Comparison of ENCODE assay signal across 11 cellular contexts in genomic region chr7:150738092-150739044, GRCh38. TPM values are rescaled to one million over a fixed set of nuclear protein-coding genes. Genes with fewer than 3 reads are reported as not detected.
DNase-seq lines count a peak whose midpoint lies in the region; ATAC-seq and TF ChIP-seq lines count a peak whose summit lies in the region.
"Had no signal": no experiment of that assay in that cellular context is flagged by ENCODE, and none has a peak within 500 bp of the region (broad histone marks: within the 10 kb centered on the region; RNA-seq: fewer than 3 reads in every experiment).

No MANE protein-coding gene starts in this region.

- TF ChIP-seq POLR2A in adrenal gland (IDR thresholded peaks at IDR 0.05) (no peak), lower leg skin (IDR thresholded peaks at IDR 0.05) (no peak)

- peak overlapping the region in 2 of 4 donors; percentile 2 to 38 for H3K4me3 ChIP-seq in adrenal gland
- H3K4me3 ChIP-seq in lower leg skin (ENCODE audit: low read depth, poor library complexity, severe bottlenecking): peak overlapping the region; percentile 10
- peak overlapping the region; percentile 36 to 42 for H3K4me3 ChIP-seq in tibial artery
- H3K4me3 ChIP-seq: A549 had no signal

- peaks cover 55% of the 10 kb centered on the region for H3K36me3 Mint-ChIP-seq in activated CD4-positive, alpha-beta T cell treated with anti-CD3 and anti-CD28 coated beads for 36 hours (ENCODE audit: low read depth)

- H3K27me3 Mint-ChIP-seq in activated CD4-positive, alpha-beta T cell treated with anti-CD3 and anti-CD28 coated beads for 36 hours: no peaks in the 10 kb centered on the region

- 53 to 58% (median 57%) methylated on average over 11 of the region's 11 CpGs for WGBS in adrenal gland, 4 donors
- WGBS in lower leg skin, 2 donors: 58 to 61% methylated on average over 11 of the region's 11 CpGs

- CTCF ChIA-PET in activated CD4-positive, alpha-beta T cell treated with anti-CD3 and anti-CD28 coated beads for 36 hours (lab: Charles Lee): interaction anchor here (0.6 to 3.8 kb wide), 10 partner anchors 10 to 1543 kb away, joined by 3 to 23 read pairs (median 4); partner anchors contain the start of genes GIMAP6 and ZNF282

- POLR2A ChIA-PET in activated CD4-positive, alpha-beta T cell treated with anti-CD3 and anti-CD28 coated beads for 36 hours (lab: Charles Lee): interaction anchor here (0.8 to 2.5 kb wide), 6 partner anchors 13 to 289 kb away, joined by 3 to 15 read pairs (median 4); partner anchors contain the start of genes GIMAP2 and GIMAP8

- TF ChIP-seq CTCF in adrenal gland (IDR thresholded peaks at IDR 0.05): no peak
- TF ChIP-seq CTCF in lower leg skin (IDR thresholded peaks at IDR 0.05): no peak
- no peak for TF ChIP-seq CTCF in tibial artery (IDR thresholded peaks at IDR 0.05)

- H3K27me3 ChIP-seq in adrenal gland (no peaks in the 10 kb centered on the region), tibial artery (no peaks in the 10 kb centered on the region)

- H3K4me1 Mint-ChIP-seq in activated CD4-positive, alpha-beta T cell treated with anti-CD3 and anti-CD28 coated beads for 36 hours: peaks cover 74% of the 10 kb centered on the region

- no peaks in the 10 kb centered on the region for H3K36me3 ChIP-seq in adrenal gland (replicated peaks in 1 of 2)
- peaks cover 0 to 11% (median 0%) of the 10 kb centered on the region in 3 donors for H3K36me3 ChIP-seq in tibial artery

- H3K4me1 ChIP-seq in adrenal gland (replicated peaks in 1 of 2) (no peaks in the 10 kb centered on the region), tibial artery (no peaks in the 10 kb centered on the region)
- H3K4me1 ChIP-seq: A549 had no signal

- DNase-seq in activated CD4-positive, alpha-beta T cell treated with anti-CD3 and anti-CD28 coated beads for 36 hours: peak; percentile 52
- DNase-seq in activated CD4-positive, alpha-beta T cell treated with anti-CD3 and anti-CD28 coated beads for 4 hours: no peak
- DNase-seq in adrenal gland: no peak
- DNase-seq in lower leg skin (ENCODE audit: low spot score in 2 of 2): no peak
- DNase-seq in tibial artery: no peak
- no peak for DNase-seq in left colon
- DNase-seq in HT-29 (ENCODE audit: low spot score): no peak
- DNase-seq: NCI-H510A treated with DMSO at 0.1 percent for 48 hours had no signal

- H3K27ac Mint-ChIP-seq in activated CD4-positive, alpha-beta T cell treated with anti-CD3 and anti-CD28 coated beads for 36 hours: peak overlapping the region; percentile 98

- peaks cover 2% of the 10 kb centered on the region for H3K9me3 Mint-ChIP-seq in activated CD4-positive, alpha-beta T cell treated with anti-CD3 and anti-CD28 coated beads for 36 hours (ENCODE audit: low read depth)

- peak overlapping the region; percentile 86 for H3K4me3 Mint-ChIP-seq in activated CD4-positive, alpha-beta T cell treated with anti-CD3 and anti-CD28 coated beads for 36 hours

- H3K9me3 ChIP-seq in adrenal gland (replicated peaks in 1 of 3) (no peaks in the 10 kb centered on the region), tibial artery (no peaks in the 10 kb centered on the region)
- H3K9me3 ChIP-seq: A549 had no signal

- peak; percentile 33 for ATAC-seq in activated CD4-positive, alpha-beta T cell treated with anti-CD3 and anti-CD28 coated beads for 36 hours
- ATAC-seq in left colon: no peak
- ATAC-seq in GM21381 (IDR thresholded peaks at IDR 0.05; ENCODE audit: unreplicated experiment): no peak

- H3K27ac ChIP-seq in adrenal gland (peak overlapping the region; percentile 1 to 87 (median 66)), tibial artery (peak overlapping the region in 1 of 2 donors; percentile 28)
- H3K27ac ChIP-seq: A549 had no signal

- intact Hi-C loops in activated CD4-positive, alpha-beta T cell treated with anti-CD3 and anti-CD28 coated beads for 36 hours (cut with DNase I, micrococcal nuclease): loop anchor here (1.0 to 5.0 kb wide), 9 partner anchors 17 to 866 kb away; partner anchors contain the start of genes ACTR3C (in 1 of the 2), ATP6V0E2 (in 1 of the 2), GIMAP4 (in 1 of the 2) and GIMAP8 (in 1 of the 2)
- intact Hi-C loops in adrenal gland (cut with DNase I) (no loop called here), lower leg skin (cut with DNase I; ENCODE audit: low total_unique reads) (loop anchor here (10.0 kb wide), 1 partner anchor 294 kb away; no protein-coding TSS in a partner anchor), tibial artery (cut with DNase I; ENCODE audit: low total_unique reads) (no loop called here), left colon (cut with DNase I, micrococcal nuclease) (no loop called here)

RNA-seq across cellular contexts. Expression of gene GIMAP5, which starts 1.1 kb away (rescaled TPM):
- 10 to 100 TPM; 47.6 to 53.3 TPM for total RNA-seq in activated CD4-positive, alpha-beta T cell treated with anti-CD3 and anti-CD28 coated beads for 36 hours
- total RNA-seq in adrenal gland (10 to 100 TPM in 7 of 8 donors, 1 to 10 TPM in 1; 7.9 to 65.0 (median 19.2) TPM), lower leg skin (10 to 100 TPM in 2 of 4 donors, 1 to 10 TPM in 2; 4.6 to 18.7 (median 10.9) TPM), left colon (1 to 10 TPM; 4.9 to 6.6 TPM)
- 10 to 100 TPM; 13.2 to 32.9 (median 29.7) TPM for polyA plus RNA-seq in adrenal gland
- not detected in 2 replicates for total RNA-seq in HT-29 (2014; rRNA removed; shearing (Covaris generic))
- total RNA-seq: fibroblast of villous mesenchyme had no signal
- polyA plus RNA-seq: A549 had no signal

RNA-seq across cellular contexts. Expression of gene GIMAP1, which starts 22.0 kb away (rescaled TPM):
- total RNA-seq in activated CD4-positive, alpha-beta T cell treated with anti-CD3 and anti-CD28 coated beads for 36 hours: 1 to 10 TPM; 3.5 to 5.5 TPM
- total RNA-seq in adrenal gland: 10 to 100 TPM in 1 of 8 donors, 1 to 10 TPM in 7; 2.4 to 11.2 (median 7.9) TPM
- 1 to 10 TPM; 1.5 to 4.7 (median 4.2) TPM for polyA plus RNA-seq in adrenal gland
- 1 to 10 TPM; 1.5 to 4.6 (median 2.7) TPM for total RNA-seq in lower leg skin
- 1 to 10 TPM; 1.1 to 2.4 TPM for total RNA-seq in left colon
- total RNA-seq in HT-29 (2014; rRNA removed; shearing (Covaris generic)): not detected in 2 replicates
- total RNA-seq: fibroblast of villous mesenchyme had no signal
- polyA plus RNA-seq: A549 had no signal

RNA-seq across cellular contexts. Expression of gene GIMAP2, which starts 52.9 kb away (rescaled TPM):
- 10 to 100 TPM; 30.0 to 40.1 TPM for total RNA-seq in activated CD4-positive, alpha-beta T cell treated with anti-CD3 and anti-CD28 coated beads for 36 hours
- total RNA-seq in adrenal gland (10 to 100 TPM in 7 of 8 donors, 1 to 10 TPM in 1; 8.1 to 23.6 (median 15.5) TPM), lower leg skin (1 to 10 TPM in 3 of 4 donors, under 1 TPM in 1; 0.53 to 7.2 (median 5.0) TPM), left colon (1 to 10 TPM; 6.8 TPM)
- polyA plus RNA-seq in adrenal gland: 10 to 100 TPM in 1 of 3 donors, 1 to 10 TPM in 2; 5.2 to 10.9 (median 7.8) TPM
- not detected in 2 replicates for total RNA-seq in HT-29 (2014; rRNA removed; shearing (Covaris generic))

Comparison
In these comparisons a context has a peak if more than half of its experiments do, and no peak if none do; other contexts are left out.
1. intact Hi-C loops: an anchor here in activated CD4-positive, alpha-beta T cell treated with anti-CD3 and anti-CD28 coated beads for 36 hours (1.0 to 5.0 kb wide) and lower leg skin (10.0 kb wide); none called in adrenal gland, tibial artery and left colon.